ENCODE assay signal across 20 cellular contexts in genomic region chr6:46771556-46771955, GRCh38. TPM values are rescaled to one million over a fixed set of nuclear protein-coding genes. Genes with fewer than 3 reads are reported as not detected.
DNase-seq lines count a peak whose midpoint lies in the region; TF ChIP-seq lines count a peak whose summit lies in the region.
"Had no signal": no experiment of that assay in that cellular context is flagged by ENCODE, and none has a peak within 500 bp of the region (broad histone marks: within the 10 kb centered on the region; RNA-seq: fewer than 3 reads in every experiment).

No MANE protein-coding gene starts in this region.

- no peaks in the 10 kb centered on the region for H3K27me3 ChIP-seq in OCI-LY3 (ENCODE audit: low read depth, low read length)
- no peaks in the 10 kb centered on the region for H3K27me3 ChIP-seq in dorsolateral prefrontal cortex
- no peaks in the 10 kb centered on the region for H3K27me3 ChIP-seq in transverse colon
- H3K27me3 ChIP-seq in ovary, result no peaks in the 10 kb centered on the region

- WGBS in transverse colon (ENCODE audit: low coverage in 1 of 2), 2 donors, result 89 to 100% methylated on average over 3 of the region's 3 CpGs
- WGBS in ovary, 3 donors, result 95 to 97% (median 96%) methylated on average over 3 of the region's 3 CpGs

- DNase-seq in SKM-1 treated with dmso at 0.1 percent for 144 hours (lab: John Stamatoyannopoulos, UW; ENCODE audit: unreplicated experiment) (peak; percentile 24), SKM-1 (lab: John Stamatoyannopoulos, UW; ENCODE audit: unreplicated experiment) (no peak), dorsolateral prefrontal cortex (no peak), transverse colon (no peak), Ammon's horn (ENCODE audit: low spot score) (no peak), ovary (no peak), HUDEP-2 (lab: John Stamatoyannopoulos, UW; ENCODE audit: unreplicated experiment in 76 of 76) (no peak)
- DNase-seq: CD4-positive, CD25-positive, alpha-beta regulatory T cell; HCEC 1CT; NCI-H1105; NCI-H82; PC-9; SIG-M5 had no signal

- no peaks in the 10 kb centered on the region for H3K79me2 ChIP-seq in OCI-LY3 (ENCODE audit: low read length)

- TF ChIP-seq POLR2A in transverse colon (IDR thresholded peaks at IDR 0.05) (no peak), ovary (IDR thresholded peaks at IDR 0.05) (no peak)

- no peaks in the 10 kb centered on the region for H4K20me1 ChIP-seq in OCI-LY3 (ENCODE audit: insufficient read depth, low read length)

- H3K27ac ChIP-seq in OCI-LY3 (ENCODE audit: low read length) (peak overlapping the region; percentile 55; the same call in 1 of the 2 replicates), dorsolateral prefrontal cortex (peak overlapping the region in 30 of 59 donors; percentile 3 to 76 (median 41)), transverse colon (peak overlapping the region; percentile 8 to 45 (median 31)), ovary (no peak overlapping the region)
- H3K27ac ChIP-seq: 22Rv1, KMS-11, PC-9, RWPE1 had no signal

- TF ChIP-seq CTCF in OCI-LY3 (IDR thresholded peaks at IDR 0.05; ENCODE audit: low read depth, low read length) (no peak), dorsolateral prefrontal cortex (IDR thresholded peaks at IDR 0.05 in 54 of 56, conservative IDR thresholded peaks at IDR 0.05 in 2 of 56; ENCODE audit: low read depth in 1 of 56, partially characterized antibody in 56 of 56) (no peak), transverse colon (IDR thresholded peaks at IDR 0.05) (no peak), ovary (IDR thresholded peaks at IDR 0.05) (no peak)

- intact Hi-C loops in dorsolateral prefrontal cortex (cut with DNase I), result no loop called here
- intact Hi-C loops in transverse colon (cut with DNase I; ENCODE audit: low total_unique reads), result no loop called here
- intact Hi-C loops in ovary (cut with DNase I), result no loop called here

- H3K4me1 ChIP-seq in OCI-LY3 (ENCODE audit: low read length), result peaks cover 27% of the 10 kb centered on the region
- no peaks in the 10 kb centered on the region for H3K4me1 ChIP-seq in transverse colon
- no peaks in the 10 kb centered on the region for H3K4me1 ChIP-seq in ovary (ENCODE audit: insufficient read depth)
- H3K4me1 ChIP-seq: Caco-2 had no signal

- no peak overlapping the region for H2AFZ ChIP-seq in OCI-LY3 (ENCODE audit: low read depth, low read length)
- H2AFZ ChIP-seq: PC-9 had no signal

- no peak overlapping the region for H3K4me2 ChIP-seq in OCI-LY3 (ENCODE audit: low read length)
- H3K4me2 ChIP-seq: KMS-11, PC-9 had no signal

- H3K9ac ChIP-seq in OCI-LY3 (ENCODE audit: low read length), result no peak overlapping the region
- H3K9ac ChIP-seq: KMS-11 had no signal

- no peaks in the 10 kb centered on the region for H3K9me3 ChIP-seq in OCI-LY3 (ENCODE audit: insufficient read depth, low read length)
- H3K9me3 ChIP-seq in transverse colon, result peaks cover 0 to 4% of the 10 kb centered on the region in 2 donors
- H3K9me3 ChIP-seq in ovary, result no peaks in the 10 kb centered on the region
- H3K9me3 ChIP-seq: Caco-2 had no signal

- H3K4me3 ChIP-seq in OCI-LY3 (ENCODE audit: low read length) (no peak overlapping the region), dorsolateral prefrontal cortex (no peak overlapping the region), transverse colon (no peak overlapping the region), ovary (no peak overlapping the region)
- H3K4me3 ChIP-seq: PC-9 had no signal

- in situ Hi-C loops in transverse colon (cut with MboI; ENCODE audit: low pct_ligation_motif_present in 1 of 4, low pct_unique_long_range_greater_than_20kb in 1 of 4, low sequenced_read_pairs in 3 of 4), result no loop called here

- H3K36me3 ChIP-seq in OCI-LY3 (replicated peaks; ENCODE audit: low read depth, low read length), result no peaks in the 10 kb centered on the region
- H3K36me3 ChIP-seq in transverse colon, result no peaks in the 10 kb centered on the region
- H3K36me3 ChIP-seq in ovary, result no peaks in the 10 kb centered on the region

- TF ChIP-seq EP300 in transverse colon (IDR thresholded peaks at IDR 0.05; ENCODE audit: low read depth) (no peak), ovary (IDR thresholded peaks at IDR 0.05) (no peak)

RNA-seq across cellular contexts. Expression of gene MEP1A, which starts 21.6 kb away (rescaled TPM):
- total RNA-seq in dorsolateral prefrontal cortex (under 1 TPM in 47 of 120 experiments, not detected in 73; 0.13 to 0.80 (median 0.25) TPM), transverse colon (100 to 1,000 TPM in 3 of 4 donors, 10 to 100 TPM in 1; 31.2 to 601 (median 223) TPM), ovary (1 to 10 TPM in 1 of 7 donors, under 1 TPM in 1, not detected in 5; 0.80 to 3.0 TPM)
- polyA plus RNA-seq in ovary, result under 1 TPM in 1 of 2 donors, not detected in 1; 0.13 TPM
- total RNA-seq: CD4-positive, CD25-positive, alpha-beta regulatory T cell; M059J; NCI-H460; PC-9 had no signal
- polyA plus RNA-seq: CD4-positive, CD25-positive, alpha-beta regulatory T cell had no signal

RNA-seq across cellular contexts. Expression of gene ANKRD66, which starts 24.8 kb away (rescaled TPM):
- total RNA-seq in dorsolateral prefrontal cortex (under 1 TPM in 19 of 120 experiments, not detected in 101; 0.32 to 0.85 (median 0.48) TPM), transverse colon (not detected), ovary (10 to 100 TPM in 1 of 7 donors, under 1 TPM in 4, not detected in 2; 0.12 to 18.0 (median 0.50) TPM)
- polyA plus RNA-seq in ovary, result not detected
- total RNA-seq: Caco-2; CD4-positive, CD25-positive, alpha-beta regulatory T cell; M059J; NCI-H460; PC-9 had no signal
- polyA plus RNA-seq: CD4-positive, CD25-positive, alpha-beta regulatory T cell had no signal

RNA-seq across cellular contexts. Expression of gene PLA2G7, which starts 36.4 kb away (rescaled TPM):
- total RNA-seq in dorsolateral prefrontal cortex, result 1 to 10 TPM; 1.4 to 8.5 (median 4.7) TPM
- total RNA-seq in transverse colon, result 1 to 10 TPM in 2 of 4 donors, under 1 TPM in 1, not detected in 1; 0.14 to 3.0 (median 1.4) TPM
- total RNA-seq in ovary, result 10 to 100 TPM in 1 of 7 donors, 1 to 10 TPM in 3, under 1 TPM in 3; 0.18 to 15.1 (median 1.6) TPM
- polyA plus RNA-seq in ovary, result 1 to 10 TPM; 1.4 to 6.7 TPM
- total RNA-seq: CD4-positive, CD25-positive, alpha-beta regulatory T cell had no signal
- polyA plus RNA-seq: CD4-positive, CD25-positive, alpha-beta regulatory T cell had no signal

Comparison
In these comparisons a context has a peak if more than half of its experiments do, and no peak if none do; other contexts are left out.
1. H3K27ac ChIP-seq: peak in OCI-LY3 (single experiment), dorsolateral prefrontal cortex (30 of 59) and transverse colon (4 of 4); none in ovary (0 of 2).
2. RNA of gene MEP1A, which starts 21.6 kb away (total RNA-seq): 31.2 to 601 TPM in transverse colon; 0.13 to 0.80 TPM in dorsolateral prefrontal cortex and 0.80 to 3.0 TPM in ovary; every median in the first group is over 4 times any median in the second.